ENCODE assay signal across 1 cellular context in the genomic region with DNA sequence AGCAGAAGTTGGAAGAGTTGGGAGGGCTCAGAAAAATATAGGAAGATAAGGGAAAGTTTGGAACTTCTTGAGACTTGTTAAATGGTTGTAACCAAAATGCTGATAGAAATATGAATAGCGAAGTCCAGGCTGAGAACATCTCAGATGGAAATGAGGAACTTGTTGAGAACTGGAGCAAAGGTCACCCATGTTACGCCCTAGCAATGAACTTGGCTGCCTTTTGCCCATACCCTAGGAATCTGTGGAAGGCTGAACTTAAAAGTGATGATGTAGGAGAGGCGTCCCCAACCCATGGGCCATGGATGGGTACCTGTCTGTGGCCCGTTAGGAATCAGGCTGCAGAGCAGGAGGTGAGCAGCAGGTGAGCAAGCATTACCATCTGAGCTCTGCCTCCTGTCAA.
TF ChIP-seq lines count a peak whose summit lies in the region.

No MANE protein-coding gene starts in this region.

TF ChIP-seq in WTC11, 78 proteins besides CTCF, POLR2A, EP300 and RAD21:
- TF ChIP-seq, protein P1, sequence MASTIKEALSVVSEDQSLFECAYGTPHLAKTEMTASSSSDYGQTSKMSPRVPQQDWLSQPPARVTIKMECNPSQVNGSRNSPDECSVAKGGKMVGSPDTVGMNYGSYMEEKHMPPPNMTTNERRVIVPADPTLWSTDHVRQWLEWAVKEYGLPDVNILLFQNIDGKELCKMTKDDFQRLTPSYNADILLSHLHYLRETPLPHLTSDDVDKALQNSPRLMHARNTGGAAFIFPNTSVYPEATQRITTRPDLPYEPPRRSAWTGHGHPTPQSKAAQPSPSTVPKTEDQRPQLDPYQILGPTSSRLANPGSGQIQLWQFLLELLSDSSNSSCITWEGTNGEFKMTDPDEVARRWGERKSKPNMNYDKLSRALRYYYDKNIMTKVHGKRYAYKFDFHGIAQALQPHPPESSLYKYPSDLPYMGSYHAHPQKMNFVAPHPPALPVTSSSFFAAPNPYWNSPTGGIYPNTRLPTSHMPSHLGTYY (CRISPR knock-in tag; IDR thresholded peaks at IDR 0.05) = no peak
- no peak for TF ChIP-seq MYBL2 (CRISPR knock-in tag; IDR thresholded peaks at IDR 0.05)
- TF ChIP-seq OVOL2 (CRISPR knock-in tag; IDR thresholded peaks at IDR 0.05; ENCODE audit: borderline replicate concordance) = no peak
- TF ChIP-seq, protein P2, sequence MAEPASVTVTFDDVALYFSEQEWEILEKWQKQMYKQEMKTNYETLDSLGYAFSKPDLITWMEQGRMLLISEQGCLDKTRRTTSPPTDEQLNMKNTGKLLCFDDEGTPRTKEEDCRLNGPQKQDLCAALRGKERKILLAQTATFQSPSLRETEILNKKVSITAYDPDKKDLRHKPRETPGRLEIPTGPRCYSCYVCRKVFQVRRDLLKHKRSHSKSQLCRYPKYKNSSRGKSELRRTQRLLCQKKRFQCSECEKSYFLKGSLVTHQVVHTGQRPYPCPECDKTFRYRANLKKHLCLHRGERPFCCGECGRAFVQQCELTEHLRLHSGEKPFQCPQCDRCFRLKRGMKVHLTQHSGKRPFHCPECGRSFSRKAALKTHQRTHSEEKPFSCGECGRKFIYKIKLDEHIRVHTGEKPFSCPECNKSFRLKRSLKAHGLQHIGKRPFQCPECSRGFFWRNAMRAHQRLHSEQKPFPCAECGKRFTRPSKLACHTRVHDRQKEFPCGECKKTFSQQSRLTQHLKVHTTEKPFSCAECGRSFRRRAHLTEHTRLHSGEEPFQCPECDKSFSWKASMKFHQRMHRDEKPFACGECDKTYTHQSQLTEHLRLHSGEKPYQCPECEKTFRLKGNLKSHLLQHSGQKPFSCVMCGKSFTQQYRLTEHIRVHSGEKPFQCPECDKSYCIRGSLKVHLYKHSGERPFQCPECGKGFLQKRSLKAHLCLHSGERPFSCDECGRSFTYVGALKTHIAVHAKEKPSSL (CRISPR knock-in tag; conservative IDR thresholded peaks at IDR 0.05) = no peak
- TF ChIP-seq, protein P3, sequence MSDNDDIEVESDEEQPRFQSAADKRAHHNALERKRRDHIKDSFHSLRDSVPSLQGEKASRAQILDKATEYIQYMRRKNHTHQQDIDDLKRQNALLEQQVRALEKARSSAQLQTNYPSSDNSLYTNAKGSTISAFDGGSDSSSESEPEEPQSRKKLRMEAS (CRISPR knock-in tag; IDR thresholded peaks at IDR 0.05) = no peak
- no peak for TF ChIP-seq CREM (CRISPR knock-in tag; IDR thresholded peaks at IDR 0.05)
- TF ChIP-seq, protein P4, sequence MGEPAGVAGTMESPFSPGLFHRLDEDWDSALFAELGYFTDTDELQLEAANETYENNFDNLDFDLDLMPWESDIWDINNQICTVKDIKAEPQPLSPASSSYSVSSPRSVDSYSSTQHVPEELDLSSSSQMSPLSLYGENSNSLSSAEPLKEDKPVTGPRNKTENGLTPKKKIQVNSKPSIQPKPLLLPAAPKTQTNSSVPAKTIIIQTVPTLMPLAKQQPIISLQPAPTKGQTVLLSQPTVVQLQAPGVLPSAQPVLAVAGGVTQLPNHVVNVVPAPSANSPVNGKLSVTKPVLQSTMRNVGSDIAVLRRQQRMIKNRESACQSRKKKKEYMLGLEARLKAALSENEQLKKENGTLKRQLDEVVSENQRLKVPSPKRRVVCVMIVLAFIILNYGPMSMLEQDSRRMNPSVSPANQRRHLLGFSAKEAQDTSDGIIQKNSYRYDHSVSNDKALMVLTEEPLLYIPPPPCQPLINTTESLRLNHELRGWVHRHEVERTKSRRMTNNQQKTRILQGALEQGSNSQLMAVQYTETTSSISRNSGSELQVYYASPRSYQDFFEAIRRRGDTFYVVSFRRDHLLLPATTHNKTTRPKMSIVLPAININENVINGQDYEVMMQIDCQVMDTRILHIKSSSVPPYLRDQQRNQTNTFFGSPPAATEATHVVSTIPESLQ (CRISPR knock-in tag; IDR thresholded peaks at IDR 0.05) = no peak
- no peak for TF ChIP-seq TEAD4 (CRISPR knock-in tag; IDR thresholded peaks at IDR 0.05)
- TF ChIP-seq, protein P5, sequence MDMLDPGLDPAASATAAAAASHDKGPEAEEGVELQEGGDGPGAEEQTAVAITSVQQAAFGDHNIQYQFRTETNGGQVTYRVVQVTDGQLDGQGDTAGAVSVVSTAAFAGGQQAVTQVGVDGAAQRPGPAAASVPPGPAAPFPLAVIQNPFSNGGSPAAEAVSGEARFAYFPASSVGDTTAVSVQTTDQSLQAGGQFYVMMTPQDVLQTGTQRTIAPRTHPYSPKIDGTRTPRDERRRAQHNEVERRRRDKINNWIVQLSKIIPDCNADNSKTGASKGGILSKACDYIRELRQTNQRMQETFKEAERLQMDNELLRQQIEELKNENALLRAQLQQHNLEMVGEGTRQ (CRISPR knock-in tag; IDR thresholded peaks at IDR 0.05) = no peak
- no peak for TF ChIP-seq SP1 (CRISPR knock-in tag; conservative IDR thresholded peaks at IDR 0.05)
- TF ChIP-seq SOX15 (CRISPR knock-in tag; IDR thresholded peaks at IDR 0.05) = no peak
- TF ChIP-seq TEAD1 (CRISPR knock-in tag; IDR thresholded peaks at IDR 0.05) = no peak
- TF ChIP-seq NR1H2 (CRISPR knock-in tag; IDR thresholded peaks at IDR 0.05) = no peak
- TF ChIP-seq, protein P6, sequence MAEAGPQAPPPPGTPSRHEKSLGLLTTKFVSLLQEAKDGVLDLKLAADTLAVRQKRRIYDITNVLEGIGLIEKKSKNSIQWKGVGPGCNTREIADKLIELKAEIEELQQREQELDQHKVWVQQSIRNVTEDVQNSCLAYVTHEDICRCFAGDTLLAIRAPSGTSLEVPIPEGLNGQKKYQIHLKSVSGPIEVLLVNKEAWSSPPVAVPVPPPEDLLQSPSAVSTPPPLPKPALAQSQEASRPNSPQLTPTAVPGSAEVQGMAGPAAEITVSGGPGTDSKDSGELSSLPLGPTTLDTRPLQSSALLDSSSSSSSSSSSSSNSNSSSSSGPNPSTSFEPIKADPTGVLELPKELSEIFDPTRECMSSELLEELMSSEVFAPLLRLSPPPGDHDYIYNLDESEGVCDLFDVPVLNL (CRISPR knock-in tag; IDR thresholded peaks at IDR 0.05; ENCODE audit: borderline replicate concordance, low read depth) = no peak
- TF ChIP-seq RORB (CRISPR knock-in tag; IDR thresholded peaks at IDR 0.05) = no peak
- TF ChIP-seq ZNF396 (CRISPR knock-in tag; IDR thresholded peaks at IDR 0.05; ENCODE audit: borderline replicate concordance) = no peak
TF ChIP-seq in WTC11: peak in this region for 0.
